ENCODE assay signal across 2 cellular contexts in genomic region chr17:36971508-36971907, GRCh38.
TF ChIP-seq lines count a peak whose summit lies in the region.

No MANE protein-coding gene starts in this region.

TF ChIP-seq in HepG2, 621 proteins besides CTCF, POLR2A, EP300 and RAD21:
- TF ChIP-seq PAWR (CRISPR knock-in tag; IDR thresholded peaks at IDR 0.05; ENCODE audit: borderline replicate concordance), result no peak
- TF ChIP-seq, protein P1, sequence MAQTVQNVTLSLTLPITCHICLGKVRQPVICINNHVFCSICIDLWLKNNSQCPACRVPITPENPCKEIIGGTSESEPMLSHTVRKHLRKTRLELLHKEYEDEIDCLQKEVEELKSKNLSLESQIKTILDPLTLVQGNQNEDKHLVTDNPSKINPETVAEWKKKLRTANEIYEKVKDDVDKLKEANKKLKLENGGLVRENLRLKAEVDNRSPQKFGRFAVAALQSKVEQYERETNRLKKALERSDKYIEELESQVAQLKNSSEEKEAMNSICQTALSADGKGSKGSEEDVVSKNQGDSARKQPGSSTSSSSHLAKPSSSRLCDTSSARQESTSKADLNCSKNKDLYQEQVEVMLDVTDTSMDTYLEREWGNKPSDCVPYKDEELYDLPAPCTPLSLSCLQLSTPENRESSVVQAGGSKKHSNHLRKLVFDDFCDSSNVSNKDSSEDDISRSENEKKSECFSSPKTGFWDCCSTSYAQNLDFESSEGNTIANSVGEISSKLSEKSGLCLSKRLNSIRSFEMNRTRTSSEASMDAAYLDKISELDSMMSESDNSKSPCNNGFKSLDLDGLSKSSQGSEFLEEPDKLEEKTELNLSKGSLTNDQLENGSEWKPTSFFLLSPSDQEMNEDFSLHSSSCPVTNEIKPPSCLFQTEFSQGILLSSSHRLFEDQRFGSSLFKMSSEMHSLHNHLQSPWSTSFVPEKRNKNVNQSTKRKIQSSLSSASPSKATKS (CRISPR knock-in tag; IDR thresholded peaks at IDR 0.05), result no peak
- peak; percentile 77 for TF ChIP-seq MAFF (IDR thresholded peaks at IDR 0.05; ENCODE audit: low read depth, low read length)
- TF ChIP-seq CSRNP1 (CRISPR knock-in tag; IDR thresholded peaks at IDR 0.05), result no peak
- TF ChIP-seq, protein P2, sequence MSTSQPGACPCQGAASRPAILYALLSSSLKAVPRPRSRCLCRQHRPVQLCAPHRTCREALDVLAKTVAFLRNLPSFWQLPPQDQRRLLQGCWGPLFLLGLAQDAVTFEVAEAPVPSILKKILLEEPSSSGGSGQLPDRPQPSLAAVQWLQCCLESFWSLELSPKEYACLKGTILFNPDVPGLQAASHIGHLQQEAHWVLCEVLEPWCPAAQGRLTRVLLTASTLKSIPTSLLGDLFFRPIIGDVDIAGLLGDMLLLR (CRISPR knock-in tag; IDR thresholded peaks at IDR 0.05), result no peak
- TF ChIP-seq SRSF4 (IDR thresholded peaks at IDR 0.05; ENCODE audit: low read depth, low read length, poor library complexity, severe bottlenecking), result no peak
- no peak for TF ChIP-seq THAP8 (CRISPR knock-in tag; IDR thresholded peaks at IDR 0.05; ENCODE audit: borderline replicate concordance)
- TF ChIP-seq MAFK (conservative IDR thresholded peaks at IDR 0.05 in 1 of 2, IDR thresholded peaks at IDR 0.05 in 1 of 2; ENCODE audit: low read length in 2 of 2), result peak; percentile 65 to 83
- TF ChIP-seq GPN1 (CRISPR knock-in tag; IDR thresholded peaks at IDR 0.05; ENCODE audit: borderline replicate concordance), result no peak
- TF ChIP-seq ZC3H13 (CRISPR knock-in tag; IDR thresholded peaks at IDR 0.05), result no peak

TF ChIP-seq in K562, 482 proteins besides CTCF, POLR2A, EP300 and RAD21:
- TF ChIP-seq CEBPG (CRISPR knock-in tag; IDR thresholded peaks at IDR 0.05), result no peak
- no peak for TF ChIP-seq CEBPG (tag; conservative IDR thresholded peaks at IDR 0.05 in 1 of 2, IDR thresholded peaks at IDR 0.05 in 1 of 2)
- no peak for TF ChIP-seq ZNF347 (CRISPR knock-in tag; IDR thresholded peaks at IDR 0.05; ENCODE audit: low read depth)
- TF ChIP-seq E2F4 (CRISPR knock-in tag; IDR thresholded peaks at IDR 0.05; ENCODE audit: low read depth), result no peak
- TF ChIP-seq ZBTB7A (IDR thresholded peaks at IDR 0.05; ENCODE audit: borderline replicate concordance, control insufficient read depth, low read depth, low read length), result no peak
- TF ChIP-seq, protein P3, sequence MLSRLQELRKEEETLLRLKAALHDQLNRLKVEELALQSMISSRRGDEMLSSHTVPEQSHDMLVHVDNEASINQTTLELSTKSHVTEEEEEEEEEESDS (CRISPR knock-in tag; IDR thresholded peaks at IDR 0.05), result no peak
- no peak for TF ChIP-seq CBX3 (IDR thresholded peaks at IDR 0.05; ENCODE audit: borderline replicate concordance in 1 of 2, low read length in 2 of 2)
- TF ChIP-seq NFXL1 (CRISPR knock-in tag; IDR thresholded peaks at IDR 0.05), result no peak
- no peak for TF ChIP-seq ZNF780A (CRISPR knock-in tag; IDR thresholded peaks at IDR 0.05)
- peak; percentile 26; the same call in 1 of the 2 replicates for TF ChIP-seq MAFK (IDR thresholded peaks at IDR 0.05; ENCODE audit: low read length)
- peak; percentile 80 for TF ChIP-seq ZNF316 (IDR thresholded peaks at IDR 0.05)
- TF ChIP-seq FOSL1 (tag; conservative IDR thresholded peaks at IDR 0.05), result no peak
- no peak for TF ChIP-seq NBN (IDR thresholded peaks at IDR 0.05; ENCODE audit: low read depth)
- no peak for TF ChIP-seq MECOM (CRISPR knock-in tag; IDR thresholded peaks at IDR 0.05)
- peak; percentile 51 for TF ChIP-seq MAFF (IDR thresholded peaks at IDR 0.05; ENCODE audit: low read length)
- no peak for TF ChIP-seq PTTG1 (tag; IDR thresholded peaks at IDR 0.05; ENCODE audit: low read depth)
- peak; percentile 19; the same call in 1 of the 2 replicates for TF ChIP-seq MAFG (tag; conservative IDR thresholded peaks at IDR 0.05)
- peak; percentile 65 for TF ChIP-seq C11orf30 (IDR thresholded peaks at IDR 0.05; ENCODE audit: low read depth)
TF ChIP-seq in K562: peak in this region for 5.
